ENCODE assay signal across 1 cellular context in genomic region chr22:31085493-31085824, GRCh38.
TF ChIP-seq lines count a peak whose summit lies in the region.

No MANE protein-coding gene starts in this region.

TF ChIP-seq in H1, 55 proteins besides CTCF, POLR2A, EP300 and RAD21:
- TF ChIP-seq CHD1 (IDR thresholded peaks at IDR 0.05; ENCODE audit: low read depth, low read length) (no peak), EGR1 (IDR thresholded peaks at IDR 0.05; ENCODE audit: borderline replicate concordance, low read depth, low read length) (no peak), E2F6 (IDR thresholded peaks at IDR 0.05) (no peak), TAF7 (optimal IDR thresholded peaks at IDR 0.05; ENCODE audit: borderline replicate concordance, low read depth, low read length) (no peak), YY1 (IDR thresholded peaks at IDR 0.05; ENCODE audit: low read depth, low read length) (no peak)
